In the genomic region with DNA sequence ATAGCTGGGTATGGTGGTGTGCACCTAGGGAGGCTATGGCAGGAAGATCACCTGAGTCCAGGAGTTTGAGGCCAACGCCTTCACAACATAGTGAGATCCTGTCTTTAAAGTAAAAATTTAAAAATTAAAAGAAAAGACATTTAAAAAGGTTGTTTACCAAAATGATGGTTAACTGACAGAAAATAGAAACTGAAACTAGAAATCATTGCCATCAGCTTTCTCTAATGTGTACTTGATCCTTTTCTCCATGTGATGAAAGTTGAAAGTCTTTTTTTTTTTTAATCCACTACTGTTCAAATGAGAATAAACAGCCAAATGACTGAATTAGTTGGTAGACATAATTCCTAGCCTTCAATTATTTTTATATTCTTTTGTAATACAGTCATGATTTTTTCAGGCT, we compare ENCODE assay signal across 7 cellular contexts.
A peak's percentile ranks its signal among the peaks of the same experiment; 100 is the strongest.
DNase-seq lines count a peak whose midpoint lies in the region; ATAC-seq and TF ChIP-seq lines count a peak whose summit lies in the region.
"Not testable (repeated sequence)": the region's sequence is repeated elsewhere in the genome, so short reads cannot be mapped to it uniquely, and the experiment has no call there.

No MANE protein-coding gene starts in this region.

- H3K9me3 ChIP-seq in CD8-positive, alpha-beta T cell (ENCODE audit: low read length); effector memory CD4-positive, alpha-beta T cell (ENCODE audit: control insufficient read depth, low read length); osteoblast (ENCODE audit: low read depth, low read length): not testable (repeated sequence)

- not testable (repeated sequence) for H3K79me2 ChIP-seq in osteoblast (ENCODE audit: insufficient read depth, low read length)

- peaks cover 57% of the 10 kb centered on the region for H3K4me1 Mint-ChIP-seq in CD8-positive, alpha-beta T cell (ENCODE audit: low read depth)
- H3K4me1 Mint-ChIP-seq in activated CD4-positive, alpha-beta T cell treated with anti-CD3 and anti-CD28 coated beads, Interleukin-2, amount 10 ng/mL, durations not matched to agents 24 days and 14 days, result peaks cover 41% of the 10 kb centered on the region
- H3K4me1 Mint-ChIP-seq in activated T-cell treated with anti-CD3 and anti-CD28 coated beads, Interleukin-2, amount 50 U/mL, for 72 hours (ENCODE audit: low read depth), result peaks cover 63% of the 10 kb centered on the region
- H3K4me1 Mint-ChIP-seq in activated naive CD8-positive, alpha-beta T cell (ENCODE audit: low read depth), result peaks cover 49% of the 10 kb centered on the region

- TF ChIP-seq CTCF in CD8-positive, alpha-beta T cell (IDR thresholded peaks at IDR 0.05); osteoblast (IDR thresholded peaks at IDR 0.05; ENCODE audit: extremely low read depth, low read depth, low read length): not testable (repeated sequence)

- not testable (repeated sequence) for H3K27me3 Mint-ChIP-seq in CD8-positive, alpha-beta T cell (ENCODE audit: low read depth); activated CD4-positive, alpha-beta T cell treated with anti-CD3 and anti-CD28 coated beads, Interleukin-2, amount 10 ng/mL, durations not matched to agents 24 days and 14 days; activated T-cell treated with anti-CD3 and anti-CD28 coated beads, Interleukin-2, amount 50 U/mL, for 72 hours (ENCODE audit: low read depth); activated naive CD8-positive, alpha-beta T cell

- POLR2A ChIA-PET in CD8-positive, alpha-beta T cell (lab: Charles Lee), result interaction anchor here (0.7 to 1.5 kb wide), 3 partner anchors 44 to 115 kb away, joined by 3 to 5 read pairs (median 3); no protein-coding TSS in a partner anchor

- H3K36me3 Mint-ChIP-seq in CD8-positive, alpha-beta T cell; activated CD4-positive, alpha-beta T cell treated with anti-CD3 and anti-CD28 coated beads, Interleukin-2, amount 10 ng/mL, durations not matched to agents 24 days and 14 days (ENCODE audit: low read depth); activated T-cell treated with anti-CD3 and anti-CD28 coated beads, Interleukin-2, amount 50 U/mL, for 72 hours (ENCODE audit: insufficient read depth in 2 of 2); activated naive CD8-positive, alpha-beta T cell: not testable (repeated sequence)

- not testable (repeated sequence) for H3K9me3 Mint-ChIP-seq in CD8-positive, alpha-beta T cell; activated CD4-positive, alpha-beta T cell treated with anti-CD3 and anti-CD28 coated beads, Interleukin-2, amount 10 ng/mL, durations not matched to agents 24 days and 14 days; activated T-cell treated with anti-CD3 and anti-CD28 coated beads, Interleukin-2, amount 50 U/mL, for 72 hours; activated naive CD8-positive, alpha-beta T cell (ENCODE audit: low read depth)

- H3K27ac ChIP-seq in CD8-positive, alpha-beta T cell (ENCODE audit: low read depth, low read length); osteoblast (ENCODE audit: low read depth, low read length): not testable (repeated sequence)
- peak overlapping the region; percentile 53 for H3K27ac ChIP-seq in effector memory CD4-positive, alpha-beta T cell (ENCODE audit: insufficient read depth, low read length, poor library complexity, severe bottlenecking)

- H4K20me1 ChIP-seq in osteoblast (ENCODE audit: insufficient read depth, low read length), result not testable (repeated sequence)

- H3K4me3 Mint-ChIP-seq in CD8-positive, alpha-beta T cell, result not testable (repeated sequence)
- peak overlapping the region; percentile 24 for H3K4me3 Mint-ChIP-seq in activated CD4-positive, alpha-beta T cell treated with anti-CD3 and anti-CD28 coated beads, Interleukin-2, amount 10 ng/mL, durations not matched to agents 24 days and 14 days
- H3K4me3 Mint-ChIP-seq in activated T-cell treated with anti-CD3 and anti-CD28 coated beads, Interleukin-2, amount 50 U/mL, for 72 hours, result peak overlapping the region; percentile 31 to 82
- H3K4me3 Mint-ChIP-seq in activated naive CD8-positive, alpha-beta T cell, result peak overlapping the region; percentile 18

- not testable (repeated sequence) for ATAC-seq in CD8-positive, alpha-beta T cell; activated T-cell treated with anti-CD3 and anti-CD28 coated beads, Interleukin-2, amount 50 U/mL, for 72 hours (replicated peaks in 1 of 2)

- H3K4me3 ChIP-seq in CD8-positive, alpha-beta T cell (ENCODE audit: low read depth, low read length); effector memory CD4-positive, alpha-beta T cell (ENCODE audit: insufficient read depth, low read depth, low read length, poor library complexity, severe bottlenecking); osteoblast (ENCODE audit: insufficient read depth, low read length): not testable (repeated sequence)

- CTCF ChIA-PET in CD8-positive, alpha-beta T cell (lab: Charles Lee), result not testable (repeated sequence)

- peak overlapping the region; percentile 81 for H3K27ac Mint-ChIP-seq in CD8-positive, alpha-beta T cell
- H3K27ac Mint-ChIP-seq in activated CD4-positive, alpha-beta T cell treated with anti-CD3 and anti-CD28 coated beads, Interleukin-2, amount 10 ng/mL, durations not matched to agents 24 days and 14 days, result peak overlapping the region; percentile 71
- peak overlapping the region; percentile 96 for H3K27ac Mint-ChIP-seq in activated T-cell treated with anti-CD3 and anti-CD28 coated beads, Interleukin-2, amount 50 U/mL, for 72 hours
- H3K27ac Mint-ChIP-seq in activated naive CD8-positive, alpha-beta T cell, result peak overlapping the region; percentile 43

- intact Hi-C loops in CD8-positive, alpha-beta T cell (cut with DNase I, micrococcal nuclease), result loop anchor here in 1 of 2 experiments (1.0 to 5.0 kb wide), 5 partner anchors 8 to 161 kb away; no protein-coding TSS in a partner anchor
- intact Hi-C loops in activated CD4-positive, alpha-beta T cell treated with anti-CD3 and anti-CD28 coated beads, Interleukin-2, amount 10 ng/mL, durations not matched to agents 24 days and 14 days (cut with micrococcal nuclease), result loop anchor here (5.0 kb wide), 3 partner anchors 76 to 149 kb away; a partner anchor contains a TSS

- not testable (repeated sequence) for H3K27me3 ChIP-seq in CD8-positive, alpha-beta T cell (ENCODE audit: insufficient read depth, low read length); effector memory CD4-positive, alpha-beta T cell (replicated peaks; ENCODE audit: control insufficient read depth, insufficient read depth, low read length, poor library complexity, severe bottlenecking); osteoblast (ENCODE audit: insufficient read depth, low read length)

- peak overlapping the region; percentile 6 for H3K4me2 ChIP-seq in osteoblast (ENCODE audit: insufficient read depth, low read length)

- H3K4me1 ChIP-seq in CD8-positive, alpha-beta T cell (ENCODE audit: insufficient read depth, low read length), result peaks cover 39% of the 10 kb centered on the region
- H3K4me1 ChIP-seq in effector memory CD4-positive, alpha-beta T cell (ENCODE audit: control insufficient read depth, insufficient read depth, low read length, poor library complexity, severe bottlenecking), result peaks cover 26% of the 10 kb centered on the region
- not testable (repeated sequence) for H3K4me1 ChIP-seq in osteoblast (ENCODE audit: insufficient read depth, low read length)

- H2AFZ ChIP-seq in osteoblast (ENCODE audit: low read length), result not testable (repeated sequence)

- not testable (repeated sequence) for H3K36me3 ChIP-seq in CD8-positive, alpha-beta T cell (ENCODE audit: insufficient read depth, low read length); effector memory CD4-positive, alpha-beta T cell (ENCODE audit: control insufficient read depth, insufficient read depth, low read length); osteoblast (ENCODE audit: insufficient read depth, low read length)

- not testable (repeated sequence) for DNase-seq in CD8-positive, alpha-beta T cell; activated T-cell treated with anti-CD3 and anti-CD28 coated beads, Interleukin-2, amount 50 U/mL, for 72 hours; effector memory CD4-positive, alpha-beta T cell; osteoblast (ENCODE audit: insufficient read length, low spot score, missing footprints)
- DNase-seq in OCI-M1 (lab: John Stamatoyannopoulos, UW), result peak; percentile 34
- peak; percentile 60 for DNase-seq in activated CD4-positive, alpha-beta T cell treated with anti-CD3 and anti-CD28 coated beads, Interleukin-2, amount 10 ng/mL, durations not matched to agents 24 days and 14 days

Comparison
In these comparisons a context has a peak if more than half of its experiments do, and no peak if none do; other contexts are left out.
1. H3K27ac Mint-ChIP-seq: peak in every context shown above with its lines; median percentile 96 in activated T-cell treated with anti-CD3 and anti-CD28 coated beads, Interleukin-2, amount 50 U/mL, for 72 hours; 81 in CD8-positive, alpha-beta T cell; 71 in activated CD4-positive, alpha-beta T cell treated with anti-CD3 and anti-CD28 coated beads, Interleukin-2, amount 10 ng/mL, durations not matched to agents 24 days and 14 days; 43 in activated naive CD8-positive, alpha-beta T cell.